8 cellular contexts compared by ENCODE assay signal in the genomic region with DNA sequence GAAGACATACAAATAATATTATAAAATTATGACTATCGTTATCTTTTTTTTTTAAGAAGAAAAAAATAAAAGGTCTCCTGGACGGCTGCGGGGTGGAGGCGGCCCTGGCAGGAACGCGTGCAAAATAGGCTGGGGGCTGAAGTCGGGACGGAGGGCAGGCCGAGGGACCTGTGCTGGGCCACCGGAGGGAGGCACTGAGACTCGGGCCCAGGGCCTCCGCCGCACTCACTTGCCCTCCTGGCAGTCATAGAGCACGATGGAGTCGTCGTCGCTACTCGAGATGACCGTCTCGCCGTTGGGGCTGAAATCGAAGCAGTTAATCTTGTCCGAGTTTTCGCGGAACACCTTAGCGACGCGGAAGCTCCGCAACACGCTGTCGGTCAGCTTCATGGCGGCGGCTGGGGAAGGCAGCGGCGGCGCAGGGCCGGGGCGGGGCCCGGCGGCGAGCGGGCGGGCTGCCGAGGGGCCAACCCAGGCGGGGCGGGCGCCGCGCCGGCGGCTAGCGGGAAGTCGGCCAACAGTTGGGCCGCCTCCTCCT. TPM values are rescaled to one million over a fixed set of nuclear protein-coding genes. Genes with fewer than 3 reads are reported as not detected.
DNase-seq lines count a peak whose midpoint lies in the region; ATAC-seq and TF ChIP-seq lines count a peak whose summit lies in the region.

No MANE protein-coding gene starts in this region.

- peak overlapping the region; percentile 65 for H3K4me3 ChIP-seq in CD8-positive, alpha-beta T cell (ENCODE audit: low read depth, low read length)
- H3K4me3 ChIP-seq in SK-N-MC (peak overlapping the region; percentile 77), cardiac fibroblast (replicated peaks in 1 of 2; ENCODE audit: low read depth in 2 of 2, low read length in 2 of 2) (peak overlapping the region; percentile 93 to 95)

- H3K27me3 ChIP-seq in CD8-positive, alpha-beta T cell (ENCODE audit: insufficient read depth, low read length) = no peaks in the 10 kb centered on the region

- H3K27me3 Mint-ChIP-seq in CD8-positive, alpha-beta T cell (ENCODE audit: low read depth) = no peaks in the 10 kb centered on the region

- peak; percentile 33 for TF ChIP-seq CTCF in CD8-positive, alpha-beta T cell (IDR thresholded peaks at IDR 0.05)
- TF ChIP-seq CTCF in cardiac fibroblast (IDR thresholded peaks at IDR 0.05; ENCODE audit: low read depth, low read length) = peak; percentile 64

- H3K9me3 Mint-ChIP-seq in CD8-positive, alpha-beta T cell = no peaks in the 10 kb centered on the region

- peaks cover 71% of the 10 kb centered on the region for H3K4me1 Mint-ChIP-seq in CD8-positive, alpha-beta T cell (ENCODE audit: low read depth)

- intact Hi-C loops in CD8-positive, alpha-beta T cell (cut with DNase I, micrococcal nuclease) = loop anchor here (1.0 to 10.0 kb wide), 6 partner anchors 9 to 221 kb away; partner anchors contain the start of genes TWF2 (in 2 of the 2), DUSP7 (in 1 of the 2) and GLYCTK (in 1 of the 2)

- peaks cover 49% of the 10 kb centered on the region for H3K4me1 ChIP-seq in CD8-positive, alpha-beta T cell (ENCODE audit: insufficient read depth, low read length)

- peak in 5 of 7 experiments; percentile 29 to 71 (median 57) for DNase-seq in CD8-positive, alpha-beta T cell
- DNase-seq in SK-N-MC (ENCODE audit: low read depth, low spot score) (no peak), cardiac fibroblast (ENCODE audit: low read depth in 2 of 2) (peak in 1 of 2 donors; percentile 50), left kidney (ENCODE audit: low read depth, low spot score) (peak; percentile 81), COR-L47 (lab: John Stamatoyannopoulos, UW) (no peak)
- peak in 2 of 3 experiments; percentile 37 to 38 for DNase-seq in stimulated activated CD4-positive, alpha-beta T cell treated with anti-CD3 and anti-CD28 coated beads, TNF-alpha, amount 100 ng/mL, for 24 hours (ENCODE audit: low read depth in 3 of 3)

- no peaks in the 10 kb centered on the region for H3K9me3 ChIP-seq in CD8-positive, alpha-beta T cell (ENCODE audit: low read length)
- H3K9me3 ChIP-seq in SK-N-MC (ENCODE audit: low read depth, low read length) = no peaks in the 10 kb centered on the region

- H3K36me3 Mint-ChIP-seq in CD8-positive, alpha-beta T cell = peaks cover 42% of the 10 kb centered on the region

- peak overlapping the region; percentile 87 for H3K9ac ChIP-seq in SK-N-MC (ENCODE audit: insufficient read length)

- peak overlapping the region; percentile 99 for H3K27ac Mint-ChIP-seq in CD8-positive, alpha-beta T cell

- ATAC-seq in CD8-positive, alpha-beta T cell = peak; percentile 45
- ATAC-seq in GM19328 (IDR thresholded peaks at IDR 0.05; ENCODE audit: unreplicated experiment) (peak; percentile 57), HG03354 (IDR thresholded peaks at IDR 0.05; ENCODE audit: poor library complexity, severe bottlenecking, unreplicated experiment) (peak; percentile 63)

- peak overlapping the region; percentile 94 for H3K4me3 Mint-ChIP-seq in CD8-positive, alpha-beta T cell

- peak overlapping the region; percentile 79 for H3K27ac ChIP-seq in CD8-positive, alpha-beta T cell (ENCODE audit: low read depth, low read length)
- H3K27ac ChIP-seq in SK-N-MC = peak overlapping the region; percentile 60; the same call in 1 of the 2 replicates

- POLR2A ChIA-PET in CD8-positive, alpha-beta T cell (lab: Charles Lee) = interaction anchor here (0.7 to 17.9 kb wide), 13 partner anchors 10 to 258 kb away, joined by 3 to 685 read pairs (median 10); partner anchors contain the start of genes GLYCTK, PPM1M, TWF2 and UQCC5

- H3K36me3 ChIP-seq in CD8-positive, alpha-beta T cell (ENCODE audit: insufficient read depth, low read length) = no peaks in the 10 kb centered on the region
- peaks cover 4% of the 10 kb centered on the region; the same call in 1 of the 2 replicates for H3K36me3 ChIP-seq in SK-N-MC (ENCODE audit: insufficient read depth, low read length)

- CTCF ChIA-PET in CD8-positive, alpha-beta T cell (lab: Charles Lee) = interaction anchor here (0.8 to 25.1 kb wide), 8 partner anchors 11 to 62 kb away, joined by 3 to 622 read pairs (median 20); partner anchors contain the start of genes GLYCTK, PPM1M and TWF2

RNA-seq across cellular contexts. Expression of gene WDR82, which starts 0.4 kb away (rescaled TPM):
- 100 to 1,000 TPM; 115 to 117 TPM for total RNA-seq in CD8-positive, alpha-beta T cell

RNA-seq across cellular contexts. Expression of gene GLYCTK, which starts 9.6 kb away (rescaled TPM):
- 10 to 100 TPM; 27.1 to 28.1 TPM for total RNA-seq in CD8-positive, alpha-beta T cell

RNA-seq across cellular contexts. Expression of gene PPM1M, which starts 32.5 kb away (rescaled TPM):
- total RNA-seq in CD8-positive, alpha-beta T cell = 10 to 100 TPM; 43.9 to 46.9 TPM

RNA-seq across cellular contexts. Expression of gene DNAH1, which starts 38.1 kb away (rescaled TPM):
- total RNA-seq in CD8-positive, alpha-beta T cell = 10 to 100 TPM; 42.2 to 45.5 TPM

RNA-seq across cellular contexts. Expression of gene TWF2, which starts 39.1 kb away (rescaled TPM):
- total RNA-seq in CD8-positive, alpha-beta T cell = 10 to 100 TPM; 31.1 to 31.2 TPM

Comparison
In these comparisons a context has a peak if more than half of its experiments do, and no peak if none do; other contexts are left out.
1. DNase-seq: peak in CD8-positive, alpha-beta T cell (5 of 7), left kidney (single experiment) and stimulated activated CD4-positive, alpha-beta T cell treated with anti-CD3 and anti-CD28 coated beads, TNF-alpha, amount 100 ng/mL, for 24 hours (2 of 3); none in SK-N-MC (single experiment) and COR-L47 (single experiment).
2. Peak in every context shown above with its lines, with median percentiles within 50 percentile points of each other: ATAC-seq and H3K4me3 ChIP-seq.